ENCODE assay signal across 2 cellular contexts in the genomic region with DNA sequence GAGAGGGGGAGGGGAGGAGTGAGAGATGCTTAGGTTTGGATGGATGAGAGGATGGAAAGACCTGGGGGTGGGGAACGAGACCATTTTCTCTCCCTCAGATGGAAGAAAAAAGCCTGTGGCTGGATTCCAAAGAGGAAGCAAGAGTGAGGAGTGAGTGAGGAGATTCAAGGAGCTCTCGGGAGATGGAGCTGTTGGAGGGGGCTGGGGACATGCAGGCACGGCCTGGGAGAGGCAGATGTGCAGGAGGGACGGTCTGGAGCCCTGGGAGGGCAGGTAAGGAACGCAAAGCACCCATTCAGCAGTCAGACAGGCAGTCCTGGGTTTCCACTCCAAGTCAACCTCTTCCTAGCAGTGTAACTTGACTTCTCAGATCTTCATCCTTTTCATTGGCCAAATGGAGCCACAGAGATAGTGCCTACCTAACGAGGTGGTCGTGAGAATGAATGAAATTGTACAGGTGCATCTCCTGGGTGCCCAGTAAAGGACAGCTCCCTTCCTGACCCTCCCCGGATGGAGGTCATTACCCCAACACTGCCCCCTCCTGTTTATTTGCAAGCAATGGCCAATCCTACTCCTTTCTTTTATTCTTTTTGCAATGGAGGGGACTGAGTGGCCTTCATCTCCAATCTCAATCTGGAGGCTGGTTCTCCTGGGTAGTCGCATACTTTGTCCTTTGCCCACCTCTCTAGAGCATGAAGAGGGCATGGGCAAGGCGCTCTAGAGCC.
TF ChIP-seq lines count a peak whose summit lies in the region.

No MANE protein-coding gene starts in this region.

TF ChIP-seq in GM23338, 12 proteins besides CTCF, POLR2A, EP300 and RAD21 (continued from another document):
- TF ChIP-seq, protein P1, sequence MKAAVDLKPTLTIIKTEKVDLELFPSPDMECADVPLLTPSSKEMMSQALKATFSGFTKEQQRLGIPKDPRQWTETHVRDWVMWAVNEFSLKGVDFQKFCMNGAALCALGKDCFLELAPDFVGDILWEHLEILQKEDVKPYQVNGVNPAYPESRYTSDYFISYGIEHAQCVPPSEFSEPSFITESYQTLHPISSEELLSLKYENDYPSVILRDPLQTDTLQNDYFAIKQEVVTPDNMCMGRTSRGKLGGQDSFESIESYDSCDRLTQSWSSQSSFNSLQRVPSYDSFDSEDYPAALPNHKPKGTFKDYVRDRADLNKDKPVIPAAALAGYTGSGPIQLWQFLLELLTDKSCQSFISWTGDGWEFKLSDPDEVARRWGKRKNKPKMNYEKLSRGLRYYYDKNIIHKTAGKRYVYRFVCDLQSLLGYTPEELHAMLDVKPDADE (IDR thresholded peaks at IDR 0.05) = no peak

TF ChIP-seq in liver, 16 proteins besides CTCF, POLR2A, EP300 and RAD21 (continued from another document):
- TF ChIP-seq, protein P2, sequence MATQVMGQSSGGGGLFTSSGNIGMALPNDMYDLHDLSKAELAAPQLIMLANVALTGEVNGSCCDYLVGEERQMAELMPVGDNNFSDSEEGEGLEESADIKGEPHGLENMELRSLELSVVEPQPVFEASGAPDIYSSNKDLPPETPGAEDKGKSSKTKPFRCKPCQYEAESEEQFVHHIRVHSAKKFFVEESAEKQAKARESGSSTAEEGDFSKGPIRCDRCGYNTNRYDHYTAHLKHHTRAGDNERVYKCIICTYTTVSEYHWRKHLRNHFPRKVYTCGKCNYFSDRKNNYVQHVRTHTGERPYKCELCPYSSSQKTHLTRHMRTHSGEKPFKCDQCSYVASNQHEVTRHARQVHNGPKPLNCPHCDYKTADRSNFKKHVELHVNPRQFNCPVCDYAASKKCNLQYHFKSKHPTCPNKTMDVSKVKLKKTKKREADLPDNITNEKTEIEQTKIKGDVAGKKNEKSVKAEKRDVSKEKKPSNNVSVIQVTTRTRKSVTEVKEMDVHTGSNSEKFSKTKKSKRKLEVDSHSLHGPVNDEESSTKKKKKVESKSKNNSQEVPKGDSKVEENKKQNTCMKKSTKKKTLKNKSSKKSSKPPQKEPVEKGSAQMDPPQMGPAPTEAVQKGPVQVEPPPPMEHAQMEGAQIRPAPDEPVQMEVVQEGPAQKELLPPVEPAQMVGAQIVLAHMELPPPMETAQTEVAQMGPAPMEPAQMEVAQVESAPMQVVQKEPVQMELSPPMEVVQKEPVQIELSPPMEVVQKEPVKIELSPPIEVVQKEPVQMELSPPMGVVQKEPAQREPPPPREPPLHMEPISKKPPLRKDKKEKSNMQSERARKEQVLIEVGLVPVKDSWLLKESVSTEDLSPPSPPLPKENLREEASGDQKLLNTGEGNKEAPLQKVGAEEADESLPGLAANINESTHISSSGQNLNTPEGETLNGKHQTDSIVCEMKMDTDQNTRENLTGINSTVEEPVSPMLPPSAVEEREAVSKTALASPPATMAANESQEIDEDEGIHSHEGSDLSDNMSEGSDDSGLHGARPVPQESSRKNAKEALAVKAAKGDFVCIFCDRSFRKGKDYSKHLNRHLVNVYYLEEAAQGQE (IDR thresholded peaks at IDR 0.05) = no peak
- TF ChIP-seq RXRA (IDR thresholded peaks at IDR 0.05) (no peak), JUND (IDR thresholded peaks at IDR 0.05) (no peak), HNF4G (IDR thresholded peaks at IDR 0.05) (no peak)
- TF ChIP-seq, protein P3, sequence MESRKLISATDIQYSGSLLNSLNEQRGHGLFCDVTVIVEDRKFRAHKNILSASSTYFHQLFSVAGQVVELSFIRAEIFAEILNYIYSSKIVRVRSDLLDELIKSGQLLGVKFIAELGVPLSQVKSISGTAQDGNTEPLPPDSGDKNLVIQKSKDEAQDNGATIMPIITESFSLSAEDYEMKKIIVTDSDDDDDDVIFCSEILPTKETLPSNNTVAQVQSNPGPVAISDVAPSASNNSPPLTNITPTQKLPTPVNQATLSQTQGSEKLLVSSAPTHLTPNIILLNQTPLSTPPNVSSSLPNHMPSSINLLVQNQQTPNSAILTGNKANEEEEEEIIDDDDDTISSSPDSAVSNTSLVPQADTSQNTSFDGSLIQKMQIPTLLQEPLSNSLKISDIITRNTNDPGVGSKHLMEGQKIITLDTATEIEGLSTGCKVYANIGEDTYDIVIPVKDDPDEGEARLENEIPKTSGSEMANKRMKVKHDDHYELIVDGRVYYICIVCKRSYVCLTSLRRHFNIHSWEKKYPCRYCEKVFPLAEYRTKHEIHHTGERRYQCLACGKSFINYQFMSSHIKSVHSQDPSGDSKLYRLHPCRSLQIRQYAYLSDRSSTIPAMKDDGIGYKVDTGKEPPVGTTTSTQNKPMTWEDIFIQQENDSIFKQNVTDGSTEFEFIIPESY (IDR thresholded peaks at IDR 0.05) = no peak
